Comparison of ENCODE assay signal across 34 cellular contexts in genomic region chr16:78706637-78707036, GRCh38.
"Had no signal": no experiment of that assay in that cellular context is flagged by ENCODE, and none has a peak within 500 bp of the region (broad histone marks: within the 10 kb centered on the region; RNA-seq: fewer than 3 reads in every experiment).

No MANE protein-coding gene starts in this region.

- H3K4me1 Mint-ChIP-seq: activated naive CD8-positive, alpha-beta T cell treated with anti-CD3 and anti-CD28 coated beads for 36 hours had no signal

- H3K36me3 ChIP-seq: brain microvascular endothelial cell, left lung, neutrophil, ovary, sigmoid colon, thoracic aorta, uterus, WERI-Rb-1 had no signal

- ATAC-seq: activated CD8-positive, alpha-beta memory T cell treated with anti-CD3 and anti-CD28 coated beads, Interleukin-2, amount 10 ng/mL, durations not matched to agents 7 days and 5 days; activated CD8-positive, alpha-beta T cell treated with anti-CD3 and anti-CD28 coated beads, Interleukin-2, amount 10 ng/mL, durations not matched to agents 7 days and 5 days; left lung; T-helper 17 cell had no signal

- H3K27me3 ChIP-seq: brain microvascular endothelial cell, dorsolateral prefrontal cortex, left lung, neutrophil, ovary, sigmoid colon, uterus had no signal

- H3K27ac ChIP-seq: brain microvascular endothelial cell, coronary artery, dorsolateral prefrontal cortex, left lung, neutrophil, ovary, sigmoid colon, thoracic aorta, uterus, WERI-Rb-1 had no signal

- H3K4me3 ChIP-seq: coronary artery, dorsolateral prefrontal cortex, left lung, ovary, sigmoid colon, smooth muscle cell, thoracic aorta, uterus had no signal

- H3K4me1 ChIP-seq: left lung, sigmoid colon, uterus had no signal

- H3K27me3 Mint-ChIP-seq: activated CD4-positive, alpha-beta T cell treated with anti-CD3 and anti-CD28 coated beads, Interleukin-2, amount 10 ng/mL, durations not matched to agents 7 days and 5 days; activated CD8-positive, alpha-beta memory T cell treated with anti-CD3 and anti-CD28 coated beads, Interleukin-2, amount 10 ng/mL, durations not matched to agents 7 days and 5 days; activated naive CD8-positive, alpha-beta T cell treated with anti-CD3 and anti-CD28 coated beads for 36 hours; naive B cell; progenitor cell of endocrine pancreas; T-helper 17 cell had no signal

- H3K4me3 Mint-ChIP-seq: activated CD4-positive, alpha-beta T cell treated with anti-CD3 and anti-CD28 coated beads, Interleukin-2, amount 10 ng/mL, durations not matched to agents 7 days and 5 days; activated CD8-positive, alpha-beta memory T cell treated with anti-CD3 and anti-CD28 coated beads, Interleukin-2, amount 10 ng/mL, durations not matched to agents 7 days and 5 days; activated CD8-positive, alpha-beta T cell treated with anti-CD3 and anti-CD28 coated beads, Interleukin-2, amount 10 ng/mL, durations not matched to agents 7 days and 5 days; activated naive CD4-positive, alpha-beta T cell treated with anti-CD3 and anti-CD28 coated beads for 36 hours; activated naive CD8-positive, alpha-beta T cell treated with anti-CD3 and anti-CD28 coated beads for 36 hours; mesothelial cell of epicardium; naive B cell; nephron progenitor cell; T-helper 17 cell had no signal

- DNase-seq: activated CD4-positive, alpha-beta T cell treated with anti-CD3 and anti-CD28 coated beads, Interleukin-2, amount 10 ng/mL, durations not matched to agents 7 days and 5 days; activated CD8-positive, alpha-beta memory T cell treated with anti-CD3 and anti-CD28 coated beads, Interleukin-2, amount 10 ng/mL, durations not matched to agents 7 days and 5 days; activated CD8-positive, alpha-beta T cell treated with anti-CD3 and anti-CD28 coated beads, Interleukin-2, amount 10 ng/mL, durations not matched to agents 7 days and 5 days; activated effector memory CD4-positive, alpha-beta T cell treated with anti-CD3 and anti-CD28 coated beads, Interleukin-2, amount 50 U/mL, for 16 hours; activated naive CD4-positive, alpha-beta T cell treated with anti-CD3 and anti-CD28 coated beads for 36 hours; activated naive CD8-positive, alpha-beta T cell treated with anti-CD3 and anti-CD28 coated beads for 36 hours; amniotic stem cell; brain microvascular endothelial cell; dorsolateral prefrontal cortex; effector memory CD4-positive, alpha-beta T cell; erythroblast; foreskin fibroblast; head of caudate nucleus; left lung; naive B cell; nephron progenitor cell; retina; sigmoid colon; stimulated activated CD4-positive, alpha-beta T cell treated with anti-CD3 and anti-CD28 coated beads, Interleukin-1b, Interleukin-23, amount 100 ng/mL, for 48 hours; stimulated activated CD4-positive, alpha-beta T cell treated with anti-CD3 and anti-CD28 coated beads, Interleukin-4, amount 100 ng/mL, for 4 hours; stimulated activated CD8-positive, alpha-beta memory T cell treated with anti-CD3 and anti-CD28 coated beads, Interleukin-4, amount 100 ng/mL, for 48 hours; stimulated activated naive CD4-positive, alpha-beta T cell; T-helper 17 cell; T1000; trophoblast cell; uterus; WERI-Rb-1 had no signal

- H3K27ac Mint-ChIP-seq: activated CD4-positive, alpha-beta T cell treated with anti-CD3 and anti-CD28 coated beads, Interleukin-2, amount 10 ng/mL, durations not matched to agents 7 days and 5 days; activated CD8-positive, alpha-beta memory T cell treated with anti-CD3 and anti-CD28 coated beads, Interleukin-2, amount 10 ng/mL, durations not matched to agents 7 days and 5 days; activated CD8-positive, alpha-beta T cell treated with anti-CD3 and anti-CD28 coated beads, Interleukin-2, amount 10 ng/mL, durations not matched to agents 7 days and 5 days; activated naive CD4-positive, alpha-beta T cell treated with anti-CD3 and anti-CD28 coated beads for 36 hours; activated naive CD8-positive, alpha-beta T cell treated with anti-CD3 and anti-CD28 coated beads for 36 hours; mesothelial cell of epicardium; progenitor cell of endocrine pancreas; T-helper 17 cell had no signal

- H3K9me3 ChIP-seq: neutrophil, ovary, sigmoid colon had no signal
